In genomic region chr9:1962036-1962535, GRCh38 we compare ENCODE assay signal across 23 cellular contexts.
"Had no signal": no experiment of that assay in that cellular context is flagged by ENCODE, and none has a peak within 500 bp of the region (broad histone marks: within the 10 kb centered on the region; RNA-seq: fewer than 3 reads in every experiment).

No MANE protein-coding gene starts in this region.

- ATAC-seq: esophagus mucosa; left cardiac atrium; lower lobe of right lung; naive thymus-derived CD8-positive, alpha-beta T cell; stimulated activated naive B cell treated with anti-CD40 and anti-IgM and Interleukin-4, amounts not matched to agents 10 μg/mL and 1 μg/mL and 100 μg/mL, for 72 hours; upper lobe of right lung had no signal

- DNase-seq: effector CD8-positive, alpha-beta T cell; endodermal cell; foreskin melanocyte; glutamatergic neuron; heart right ventricle; hippocampal formation; left cardiac atrium; left ventricle myocardium inferior; lower lobe of right lung; naive thymus-derived CD8-positive, alpha-beta T cell; small intestine; stimulated activated CD4-positive, alpha-beta T cell treated with anti-CD3 and anti-CD28 coated beads, Interleukin-15, amount 100 ng/mL, for 24 hours; stimulated activated CD4-positive, alpha-beta T cell treated with anti-CD3 and anti-CD28 coated beads, Interleukin-2, amount 100 ng/mL, for 48 hours; stimulated activated naive B cell treated with anti-CD40 and anti-IgM and Interleukin-4, amounts not matched to agents 10 μg/mL and 1 μg/mL and 100 μg/mL, for 72 hours; transverse colon; upper lobe of right lung; uterus had no signal

- H3K4me1 ChIP-seq: lower lobe of right lung, parathyroid adenoma, upper lobe of right lung, uterus had no signal

- H3K4me3 Mint-ChIP-seq: endodermal cell; naive thymus-derived CD8-positive, alpha-beta T cell; stimulated activated naive B cell treated with anti-CD40 and anti-IgM and Interleukin-4, amounts not matched to agents 10 μg/mL and 1 μg/mL and 100 μg/mL, for 72 hours; stimulated activated naive CD8-positive, alpha-beta T cell treated with anti-CD3 and anti-CD28 coated beads, Interleukin-15, Interleukin-2, amounts not matched to agents 100 ng/mL and 50 ng/mL, for 24 hours had no signal

- H3K36me3 Mint-ChIP-seq: naive thymus-derived CD8-positive, alpha-beta T cell; stimulated activated naive B cell treated with anti-CD40 and anti-IgM and Interleukin-4, amounts not matched to agents 10 μg/mL and 1 μg/mL and 100 μg/mL, for 72 hours had no signal

- H3K27ac Mint-ChIP-seq: endodermal cell; naive thymus-derived CD8-positive, alpha-beta T cell; progenitor cell of endocrine pancreas; stimulated activated naive B cell treated with anti-CD40 and anti-IgM and Interleukin-4, amounts not matched to agents 10 μg/mL and 1 μg/mL and 100 μg/mL, for 72 hours; stimulated activated naive CD8-positive, alpha-beta T cell treated with anti-CD3 and anti-CD28 coated beads, Interleukin-15, Interleukin-2, amounts not matched to agents 100 ng/mL and 50 ng/mL, for 24 hours had no signal

- H3K27ac ChIP-seq: epithelial cell of prostate, heart right ventricle, left ventricle myocardium inferior, lower lobe of right lung, parathyroid adenoma, thoracic aorta, transverse colon, upper lobe of right lung, uterus had no signal

- H3K27me3 ChIP-seq: heart right ventricle, transverse colon, upper lobe of right lung, uterus had no signal

- H3K4me1 Mint-ChIP-seq: naive thymus-derived CD8-positive, alpha-beta T cell; stimulated activated naive B cell treated with anti-CD40 and anti-IgM and Interleukin-4, amounts not matched to agents 10 μg/mL and 1 μg/mL and 100 μg/mL, for 72 hours had no signal

- H3K4me3 ChIP-seq: heart right ventricle, left ventricle myocardium inferior, lower lobe of right lung, thoracic aorta, transverse colon, upper lobe of right lung, uterus had no signal

- H3K9me3 ChIP-seq: heart right ventricle, left ventricle myocardium inferior, lower lobe of right lung, thoracic aorta, transverse colon, upper lobe of right lung, uterus had no signal

- H3K27me3 Mint-ChIP-seq: stimulated activated naive CD8-positive, alpha-beta T cell treated with anti-CD3 and anti-CD28 coated beads, Interleukin-15, Interleukin-2, amounts not matched to agents 100 ng/mL and 50 ng/mL, for 24 hours had no signal

- H3K36me3 ChIP-seq: heart right ventricle, left ventricle myocardium inferior, lower lobe of right lung, thoracic aorta, transverse colon, upper lobe of right lung, uterus had no signal

- H3K9me3 Mint-ChIP-seq: endodermal cell; naive thymus-derived CD8-positive, alpha-beta T cell; stimulated activated naive B cell treated with anti-CD40 and anti-IgM and Interleukin-4, amounts not matched to agents 10 μg/mL and 1 μg/mL and 100 μg/mL, for 72 hours; stimulated activated naive CD8-positive, alpha-beta T cell treated with anti-CD3 and anti-CD28 coated beads, Interleukin-15, Interleukin-2, amounts not matched to agents 100 ng/mL and 50 ng/mL, for 24 hours had no signal
